29 cellular contexts compared by ENCODE assay signal in genomic region chr12:63853978-63854377, GRCh38.
"Had no signal": no experiment of that assay in that cellular context is flagged by ENCODE, and none has a peak within 500 bp of the region (broad histone marks: within the 10 kb centered on the region; RNA-seq: fewer than 3 reads in every experiment).

No MANE protein-coding gene starts in this region.

- H3K27ac ChIP-seq: brain microvascular endothelial cell, coronary artery, dorsolateral prefrontal cortex, heart right ventricle, WERI-Rb-1 had no signal

- H3K27me3 ChIP-seq: brain microvascular endothelial cell, dorsolateral prefrontal cortex, heart right ventricle had no signal

- H3K9me3 ChIP-seq: heart right ventricle had no signal

- FAIRE-seq: astrocyte, bronchial epithelial cell, frontal cortex had no signal

- DNase-seq: activated B cell treated with CpG ODN at 0.5 μM for 24 hours; activated CD4-positive, alpha-beta T cell treated with anti-CD3 and anti-CD28 coated beads for 48 hours; activated CD4-positive, alpha-beta T cell treated with anti-CD3 and anti-CD28 coated beads, Interleukin-2, amount 50 U/mL, for 1 hour; activated CD4-positive, alpha-beta T cell treated with anti-CD3 and anti-CD28 coated beads, Interleukin-2, amount 50 U/mL, for 48 hours; activated CD8-positive, alpha-beta memory T cell treated with anti-CD3 and anti-CD28 coated beads for 24 hours; activated CD8-positive, alpha-beta T cell treated with anti-CD3 and anti-CD28 coated beads for 36 hours; activated effector memory CD4-positive, alpha-beta T cell treated with Interleukin-2 at 50 U/mL for 16 hours; activated gamma-delta T cell treated with Interleukin-2 at 50 U/mL for 16 hours; activated naive CD4-positive, alpha-beta T cell treated with anti-CD3 and anti-CD28 coated beads, Interleukin-2, amount 50 U/mL, for 16 hours; activated naive CD4-positive, alpha-beta T cell treated with Interleukin-2 at 50 U/mL for 16 hours; activated T-cell treated with anti-CD3 and anti-CD28 coated beads, Interleukin-2, amount 50 U/mL, for 4 hours; amniotic stem cell; anterior cingulate cortex; brain microvascular endothelial cell; dorsolateral prefrontal cortex; effector memory CD4-positive, alpha-beta T cell; endodermal cell; foreskin fibroblast; heart right ventricle; T-helper 17 cell; T1000; WERI-Rb-1 had no signal

- ATAC-seq: activated CD4-positive, CD25-positive, alpha-beta regulatory T cell treated with anti-CD3 and anti-CD28 coated beads, Interleukin-2, amount 50 U/mL, for 24 hours; activated CD8-positive, alpha-beta T cell treated with anti-CD3 and anti-CD28 coated beads for 36 hours; activated T-cell treated with anti-CD3 and anti-CD28 coated beads, Interleukin-2, amount 50 U/mL, for 4 hours; activated T-helper 17 cell treated with anti-CD3 and anti-CD28 coated beads, Interleukin-2, amount 50 U/mL, for 72 hours; esophagus mucosa; heart right ventricle; T-helper 17 cell had no signal

- H3K4me3 ChIP-seq: coronary artery, dorsolateral prefrontal cortex, heart right ventricle had no signal

- H3K36me3 ChIP-seq: brain microvascular endothelial cell, heart right ventricle, WERI-Rb-1 had no signal
